28 cellular contexts compared by ENCODE assay signal in the genomic region with DNA sequence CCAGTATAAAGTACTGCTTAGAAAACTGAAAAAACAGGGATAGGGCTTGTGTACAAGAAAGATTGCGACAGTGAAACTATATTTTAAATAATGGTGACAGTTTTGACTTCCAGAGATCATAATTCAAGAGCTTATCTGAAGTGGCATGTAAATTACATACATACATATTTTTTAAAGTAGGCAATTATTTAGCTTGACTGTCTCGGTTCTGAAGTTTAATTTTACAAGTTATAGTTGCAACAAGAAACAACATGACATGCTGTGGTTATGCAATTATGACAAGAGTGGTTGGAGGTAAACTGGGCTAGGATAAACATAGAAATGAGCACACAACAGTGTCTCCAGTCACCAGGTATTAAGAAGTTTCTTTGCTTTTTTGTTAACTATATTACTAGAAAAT. TPM values are rescaled to one million over a fixed set of nuclear protein-coding genes. Genes with fewer than 3 reads are reported as not detected.
A peak's percentile ranks its signal among the peaks of the same experiment; 100 is the strongest.
DNase-seq lines count a peak whose midpoint lies in the region; ATAC-seq, FAIRE-seq and TF ChIP-seq lines count a peak whose summit lies in the region.
"Had no signal": no experiment of that assay in that cellular context is flagged by ENCODE, and none has a peak within 500 bp of the region (broad histone marks: within the 10 kb centered on the region; RNA-seq: fewer than 3 reads in every experiment).

No MANE protein-coding gene starts in this region.

- CTCF ChIA-PET in HEK293T (lab: Yijun Ruan, JAX) (no interaction called here), K562 (lab: Yijun Ruan, JAX; ENCODE audit: low intra/inter-chr PET ratio) (no interaction called here)

- H3K27ac ChIP-seq in K562 (ENCODE audit: extremely low read depth, low read depth, low read length) (no peak overlapping the region), smooth muscle cell (ENCODE audit: low read depth) (peak overlapping the region; percentile 22)
- H3K27ac ChIP-seq: thyroid gland, VCaP had no signal

- no peak overlapping the region for H3K27ac Mint-ChIP-seq in glutamatergic neuron (ENCODE audit: unreplicated experiment)
- H3K27ac Mint-ChIP-seq: CD8-positive, alpha-beta memory T cell; H9; memory B cell; stimulated activated naive CD8-positive, alpha-beta T cell treated with anti-CD3 and anti-CD28 coated beads, Interleukin-15, amount 100 ng/mL, for 72 hours had no signal

- intact Hi-C loops in K562 (cut with micrococcal nuclease), result no loop called here

- TF ChIP-seq EP300 in K562 (IDR thresholded peaks at IDR 0.05; ENCODE audit: low read length), result no peak; the same call in 1 of the 2 replicates

- H3K4me3 ChIP-seq in K562, result no peak overlapping the region
- no peak overlapping the region for H3K4me3 ChIP-seq in smooth muscle cell
- H3K4me3 ChIP-seq: thyroid gland had no signal

- H3K36me3 ChIP-seq in K562 (ENCODE audit: control insufficient read depth, insufficient read depth, low read length) (no peaks in the 10 kb centered on the region), smooth muscle cell (ENCODE audit: low read depth) (no peaks in the 10 kb centered on the region)
- H3K36me3 ChIP-seq: BE2C, thyroid gland had no signal

- H3K79me2 ChIP-seq in K562 (ENCODE audit: control insufficient read depth, insufficient read depth, low read length) (no peaks in the 10 kb centered on the region), smooth muscle cell (ENCODE audit: low read depth) (peaks cover 65% of the 10 kb centered on the region)

- H3K9me3 Mint-ChIP-seq in glutamatergic neuron (ENCODE audit: unreplicated experiment), result peaks cover 13% of the 10 kb centered on the region
- H3K9me3 Mint-ChIP-seq: CD8-positive, alpha-beta memory T cell; H9; memory B cell; stimulated activated naive CD8-positive, alpha-beta T cell treated with anti-CD3 and anti-CD28 coated beads, Interleukin-15, amount 100 ng/mL, for 72 hours had no signal

- H3K4me2 ChIP-seq in K562 (ENCODE audit: insufficient read depth, low read length) (no peak overlapping the region), smooth muscle cell (peak overlapping the region; percentile 9)

- no peak for TF ChIP-seq RAD21 in K562 (CRISPR knock-in tag; conservative IDR thresholded peaks at IDR 0.05 in 1 of 2, IDR thresholded peaks at IDR 0.05 in 1 of 2)

- H3K9ac ChIP-seq in K562 (ENCODE audit: insufficient read depth in 1 of 2, low read depth in 2 of 2, low read length in 2 of 2) (no peak overlapping the region), smooth muscle cell (ENCODE audit: low read depth) (no peak overlapping the region)

- TF ChIP-seq POLR2A in K562 (conservative IDR thresholded peaks at IDR 0.05), result no peak

- H4K20me1 ChIP-seq in K562 (replicated peaks; ENCODE audit: control insufficient read depth, insufficient read depth, low read length) (no peaks in the 10 kb centered on the region), smooth muscle cell (ENCODE audit: low read depth) (peaks cover 37% of the 10 kb centered on the region)

- H3K27me3 Mint-ChIP-seq in glutamatergic neuron (ENCODE audit: unreplicated experiment), result peaks cover 4% of the 10 kb centered on the region

- H3K9me1 ChIP-seq in K562 (ENCODE audit: control insufficient read depth, insufficient read depth, low read length), result no peaks in the 10 kb centered on the region

- TF ChIP-seq CTCF in K562 (IDR thresholded peaks at IDR 0.05 in 2 of 3, conservative IDR thresholded peaks at IDR 0.05 in 1 of 3; ENCODE audit: insufficient read depth in 2 of 3, low read depth in 1 of 3, low read length in 3 of 3), result no peak
- no peak for TF ChIP-seq CTCF in glutamatergic neuron (IDR thresholded peaks at IDR 0.05; ENCODE audit: partially characterized antibody, unreplicated experiment)
- no peak for TF ChIP-seq CTCF in smooth muscle cell (IDR thresholded peaks at IDR 0.05; ENCODE audit: borderline replicate concordance, insufficient read depth, poor library complexity, severe bottlenecking)

- H3K27me3 ChIP-seq in K562 (ENCODE audit: control insufficient read depth in 2 of 2, insufficient read depth in 2 of 2, low read length in 2 of 2) (peaks cover 23 to 24% of the 10 kb centered on the region in 2 experiments; a peak in 4 of 5 replicates), smooth muscle cell (ENCODE audit: low read depth) (no peaks in the 10 kb centered on the region)
- H3K27me3 ChIP-seq: BE2C, thyroid gland had no signal

- H3K9me3 ChIP-seq in K562 (replicated peaks; ENCODE audit: control insufficient read depth, insufficient read depth, low read depth, low read length) (no peaks in the 10 kb centered on the region), smooth muscle cell (replicated peaks; ENCODE audit: low read depth) (no peaks in the 10 kb centered on the region)
- H3K9me3 ChIP-seq: BE2C, thyroid gland had no signal

- WGBS in K562 (ENCODE audit: insufficient coverage, low coverage, missing lambda C conversion rate), result 2% methylated on average over 2 of the region's 2 CpGs
- 68% methylated on average over 2 of the region's 2 CpGs for WGBS in smooth muscle cell (ENCODE audit: low lambda C conversion rate)

- no TSS peak for BruUV-seq in K562 (replicated peaks; lab: Mats Ljungman, UMichigan)

- H2AFZ ChIP-seq in K562 (ENCODE audit: low read depth, low read length) (no peak overlapping the region), smooth muscle cell (ENCODE audit: low read depth) (no peak overlapping the region)

- DNase-seq in HEK293T (ENCODE audit: extremely low spot score) (no peak), K562 (ENCODE audit: extremely low read depth in 1 of 4, low spot score in 3 of 4) (no peak), glutamatergic neuron (no peak), smooth muscle cell (lab: John Stamatoyannopoulos, UW; ENCODE audit: unreplicated experiment) (no peak), NCI-H2107 treated with DMSO at 0.1 percent for 48 hours (lab: John Stamatoyannopoulos, UW; ENCODE audit: unreplicated experiment) (no peak), NCI-H446 treated with DMSO at 0.1 percent for 48 hours (lab: John Stamatoyannopoulos, UW) (no peak)
- no peak for DNase-seq in stimulated activated CD4-positive, alpha-beta T cell treated with anti-CD3 and anti-CD28 coated beads, Interleukin-15, amount 100 ng/mL, for 24 hours
- no peak for DNase-seq in activated CD8-positive, alpha-beta memory T cell treated with anti-CD3 and anti-CD28 coated beads, Interleukin-2, amount 50 U/mL, for 48 hours
- DNase-seq: ACHN; activated CD4-positive, alpha-beta T cell treated with anti-CD3 and anti-CD28 coated beads for 48 hours; activated CD8-positive, alpha-beta memory T cell treated with anti-CD3 and anti-CD28 coated beads for 24 hours; activated gamma-delta T cell; activated T-cell treated with anti-CD3 and anti-CD28 coated beads, Interleukin-2, amount 50 U/mL, for 1 hour; BE2C; CD8-positive, alpha-beta memory T cell; GDM1; H9; head of caudate nucleus; KBM-7; left cardiac atrium; NCI-H1436; NCI-H2107; NCI-H510A; stimulated activated naive CD8-positive, alpha-beta T cell treated with anti-CD3 and anti-CD28 coated beads, Interleukin-15, amount 100 ng/mL, for 72 hours; thyroid gland had no signal

- H3K4me1 Mint-ChIP-seq in glutamatergic neuron (ENCODE audit: low read depth, unreplicated experiment), result peaks cover 28% of the 10 kb centered on the region

- FAIRE-seq in K562 (lab: Jason Lieb, UNC), result no peak

- no peaks in the 10 kb centered on the region for H3K36me3 Mint-ChIP-seq in glutamatergic neuron (ENCODE audit: unreplicated experiment)
- H3K36me3 Mint-ChIP-seq: memory B cell had no signal

- no peak for ATAC-seq in K562
- ATAC-seq: left cardiac atrium; Right ventricle myocardium inferior; stimulated activated naive CD8-positive, alpha-beta T cell treated with anti-CD3 and anti-CD28 coated beads, Interleukin-15, amount 100 ng/mL, for 72 hours had no signal

- in situ Hi-C loops in K562 (cut with MboI), result no loop called here

- POLR2A ChIA-PET in HEK293T (lab: Yijun Ruan, JAX) (no interaction called here), K562 (lab: Yijun Ruan, JAX) (no interaction called here)

- H3K4me1 ChIP-seq in K562 (replicated peaks in 1 of 2; ENCODE audit: control insufficient read depth in 2 of 2, insufficient read depth in 2 of 2, low read length in 2 of 2) (peaks cover 0 to 16% of the 10 kb centered on the region in 2 experiments; a peak in 3 of 5 replicates), smooth muscle cell (ENCODE audit: low read depth) (peaks cover 42% of the 10 kb centered on the region)

- H3F3A ChIP-seq in smooth muscle cell (ENCODE audit: low read depth), result peaks cover 2% of the 10 kb centered on the region

- peak overlapping the region; percentile 50 for H3K4me3 Mint-ChIP-seq in glutamatergic neuron (ENCODE audit: unreplicated experiment)
- H3K4me3 Mint-ChIP-seq: CD8-positive, alpha-beta memory T cell; H9; memory B cell; stimulated activated naive CD8-positive, alpha-beta T cell treated with anti-CD3 and anti-CD28 coated beads, Interleukin-15, amount 100 ng/mL, for 72 hours had no signal

TF ChIP-seq in HEK293T, 16 proteins besides CTCF, POLR2A, EP300 and RAD21 (continues in another document):
- no peak for TF ChIP-seq SP1 (IDR thresholded peaks at IDR 0.05)

TF ChIP-seq in K562, 482 proteins besides CTCF, POLR2A, EP300 and RAD21 (continues in another document):
- TF ChIP-seq CEBPG (CRISPR knock-in tag; IDR thresholded peaks at IDR 0.05) (no peak), CEBPG (tag; conservative IDR thresholded peaks at IDR 0.05 in 1 of 2, IDR thresholded peaks at IDR 0.05 in 1 of 2) (peak in 1 of 2 experiments; percentile 87), GATAD2A (IDR thresholded peaks at IDR 0.05) (no peak), ZNF175 (CRISPR knock-in tag; IDR thresholded peaks at IDR 0.05; ENCODE audit: low read depth) (0 out of 2 replicates have a peak, but pooled peaks have one; percentile 29)

RNA-seq across cellular contexts. Expression of gene C1orf21, which starts 4.1 kb away (rescaled TPM):
- not detected in 2 replicates for total RNA-seq in K562 (2011; cell fraction: chromatin; rRNA removed; ENCODE audit: low replicate concordance)
- total RNA-seq in K562 (2011; cell fraction: nucleolus; rRNA removed), result not detected in 2 replicates
- not detected in 2 replicates for total RNA-seq in K562 (2011; cell fraction: nucleoplasm; rRNA removed)
- total RNA-seq in K562 (2014; rRNA removed), result under 0.01 and 0.04 TPM in 2 replicates
- total RNA-seq in K562 (2014; rRNA removed; fragmentation: Illumina TruSeq; extraction: Trizol), result 0.04 and 0.06 TPM in 2 replicates
- 0.07 and 0.11 TPM in 2 replicates for total RNA-seq in K562 (2015; rRNA removed; fragmentation: Illumina TruSeq; extraction: Trizol)
- total RNA-seq in K562 (2021), result 0.07 and 0.25 TPM in 2 replicates
- 0.04 and 0.31 TPM in 2 replicates for polyA plus RNA-seq in K562 (2011; rRNA removed)
- 0.04 and 0.09 TPM in 2 replicates for polyA plus RNA-seq in K562 (2011; cell fraction: cytosol; rRNA removed)
- polyA plus RNA-seq in K562 (2011; cell fraction: nucleus; rRNA removed), result 0.03 and 0.07 TPM in 2 replicates
- polyA plus RNA-seq in K562 (2012), result 0.30 and 0.84 TPM in 2 replicates
- 0.28 TPM in 1 of 2 replicates, not detected in the other for polyA plus RNA-seq in K562 (2014; fragmentation: Illumina TruSeq; extraction: Trizol)
- polyA plus RNA-seq in K562 (2014; fragmentation: Nextera tagmentation; extraction: Ambion mirVana), result under 1 TPM; 0.14 to 0.15 TPM
- polyA plus RNA-seq in K562 (2014; rRNA removed), result 0.01 TPM in 1 of 2 replicates, not detected in the other
- polyA minus RNA-seq in K562 (2011; rRNA and poly(A)+ RNA removed), result 0.18 TPM in 1 of 2 replicates, not detected in the other
- polyA minus RNA-seq in K562 (2011; cell fraction: cytosol; rRNA and poly(A)+ RNA removed), result not detected in 2 replicates
- not detected in 2 replicates for polyA minus RNA-seq in K562 (2011; cell fraction: nucleus; rRNA and poly(A)+ RNA removed)
- total RNA-seq in glutamatergic neuron (ENCODE audit: unreplicated experiment), result 43.3 TPM
- 39.4 and 76.8 TPM in 2 replicates for total RNA-seq in smooth muscle cell
- polyA plus RNA-seq in smooth muscle cell, result 24.2 and 31.4 TPM in 2 replicates

Comparison
In these comparisons a context has a peak if more than half of its experiments do, and no peak if none do; other contexts are left out.
1. RNA of gene C1orf21, which starts 4.1 kb away (total RNA-seq): 43.3 TPM in glutamatergic neuron (single experiment) and 39.4 to 76.8 TPM in smooth muscle cell; under 0.01 to 0.25 TPM in K562; every median in the first group is over 10 times any median in the second.